Comparison of ENCODE assay signal across 10 cellular contexts in the genomic region with DNA sequence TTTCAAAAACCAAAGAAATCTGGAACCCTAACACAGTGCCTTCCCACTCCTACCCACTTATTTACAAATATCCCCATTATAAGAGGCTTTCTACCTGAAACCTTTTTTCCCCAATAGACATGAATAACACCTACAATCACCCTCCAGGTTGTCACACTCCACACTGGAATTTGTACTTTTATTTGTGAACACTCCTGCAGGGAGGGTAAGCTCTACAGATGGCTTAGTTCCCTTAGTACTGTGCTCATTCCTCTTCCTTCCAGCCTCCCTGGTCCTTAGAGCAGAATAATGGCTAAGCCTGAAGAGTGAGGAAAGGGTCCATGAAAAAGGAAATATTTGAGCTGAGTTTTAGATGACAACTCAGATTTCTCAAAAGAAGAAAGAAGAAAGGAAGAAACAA. TPM values are rescaled to one million over a fixed set of nuclear protein-coding genes. Genes with fewer than 3 reads are reported as not detected.
"Had no signal": no experiment of that assay in that cellular context is flagged by ENCODE, and none has a peak within 500 bp of the region (broad histone marks: within the 10 kb centered on the region; RNA-seq: fewer than 3 reads in every experiment).

No MANE protein-coding gene starts in this region.

- DNase-seq: H9, HCEC 1CT, IMR-90, KG1 had no signal

- H3K27ac ChIP-seq: HL-60 had no signal

- H3K4me2 ChIP-seq: GM23338 had no signal

- ATAC-seq: GM23338, K562 had no signal

- H3K4me3 Mint-ChIP-seq: GM23338, H9 had no signal

- H3K4me3 ChIP-seq: GM23338, K562 had no signal

- H3K27ac Mint-ChIP-seq: GM23338, H9 had no signal

- FAIRE-seq: H1, H54, K562 had no signal

- H2AFZ ChIP-seq: GM23338 had no signal

- H3K4me1 Mint-ChIP-seq: GM23338, H9 had no signal

RNA-seq across cellular contexts. Expression of a gene that starts 22.2 kb away (rescaled TPM):
- total RNA-seq: GM23338, H1, H9, IMR-90, K562 had no signal
- polyA plus RNA-seq: GM23338, H1, IMR-90, K562 had no signal

RNA-seq across cellular contexts. Expression of a gene that starts 48.7 kb away (rescaled TPM):
- total RNA-seq: GM23338, H1, H9, HT1080, IMR-90, K562 had no signal
- polyA plus RNA-seq: H1, IMR-90, K562 had no signal
